ENCODE assay signal across 18 cellular contexts in the genomic region with DNA sequence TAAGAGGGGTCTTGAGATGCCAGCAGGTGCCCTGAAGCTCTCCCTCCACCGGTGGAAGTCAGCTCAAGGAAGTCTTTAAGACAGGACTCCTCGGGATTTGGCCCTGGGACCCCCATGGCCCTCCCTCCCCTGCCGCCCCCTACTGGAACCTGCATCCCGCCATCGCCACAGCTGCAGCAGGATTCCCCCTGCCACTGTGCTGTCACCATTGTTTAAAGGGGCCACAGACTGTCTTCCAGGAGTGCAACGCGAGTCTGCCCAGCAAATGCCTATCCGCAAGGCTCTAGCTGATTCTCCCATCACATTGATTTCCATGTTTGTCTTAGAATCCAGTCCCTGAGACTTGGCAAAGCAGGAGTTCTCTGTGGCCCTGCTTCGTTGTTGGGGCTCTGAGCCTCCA.
A peak's percentile ranks its signal among the peaks of the same experiment; 100 is the strongest.
DNase-seq lines count a peak whose midpoint lies in the region; ATAC-seq and TF ChIP-seq lines count a peak whose summit lies in the region.
"Had no signal": no experiment of that assay in that cellular context is flagged by ENCODE, and none has a peak within 500 bp of the region (broad histone marks: within the 10 kb centered on the region; RNA-seq: fewer than 3 reads in every experiment).

No MANE protein-coding gene starts in this region.

- no peak overlapping the region for H3K18ac ChIP-seq in neuronal stem cell (ENCODE audit: low read length)

- no peak for TF ChIP-seq CTCF in upper lobe of right lung (IDR thresholded peaks at IDR 0.05)

- H2BK12ac ChIP-seq in neuronal stem cell (ENCODE audit: low read length) = no peak overlapping the region

- no peak overlapping the region for H2BK5ac ChIP-seq in neuronal stem cell (ENCODE audit: low read length)

- peak; percentile 56 for DNase-seq in cardiac septum (ENCODE audit: low spot score)
- no peak for DNase-seq in Right ventricle myocardium superior
- no peak for DNase-seq in neuronal stem cell (ENCODE audit: low spot score)
- peak; percentile 30 for DNase-seq in upper lobe of right lung
- DNase-seq in activated T-helper 1 cell treated with anti-CD3 and anti-CD28 coated beads, Interleukin-12 subunit alpha, Interleukin-12 subunit beta, Interleukin-2, Interleukin-4 antibody, amounts not matched to agents 30 ng/mL and 10 ng/mL and 1 ng/mL, durations not matched to agents 14 hours and 24 hours and 36 hours (ENCODE audit: low spot score) = no peak
- DNase-seq: Caco-2; CD4-positive, CD25-positive, alpha-beta regulatory T cell; CD8-positive, alpha-beta T cell; DMS153; DND-41; H9 had no signal

- H3K4me3 Mint-ChIP-seq in activated T-helper 1 cell treated with anti-CD3 and anti-CD28 coated beads, Interleukin-12 subunit alpha, Interleukin-12 subunit beta, Interleukin-2, Interleukin-4 antibody, amounts not matched to agents 30 ng/mL and 10 ng/mL and 1 ng/mL, durations not matched to agents 14 hours and 24 hours and 36 hours = no peak overlapping the region
- H3K4me3 Mint-ChIP-seq: B cell; CD4-positive, CD25-positive, alpha-beta regulatory T cell; CD8-positive, alpha-beta T cell; GM23338; H9 had no signal

- H3K4me1 ChIP-seq in neuronal stem cell (ENCODE audit: control insufficient read depth in 2 of 2, insufficient read depth in 1 of 2, low read depth in 1 of 2, low read length in 2 of 2) (no peaks in the 10 kb centered on the region), upper lobe of right lung (no peaks in the 10 kb centered on the region)
- H3K4me1 ChIP-seq: BLaER1, Caco-2 had no signal

- H3K4me2 ChIP-seq in neuronal stem cell (ENCODE audit: insufficient read depth, low read length, poor library complexity, severe bottlenecking) = no peak overlapping the region
- H3K4me2 ChIP-seq: BLaER1, GM23338 had no signal

- no peak overlapping the region for H2BK15ac ChIP-seq in neuronal stem cell (ENCODE audit: low read length)

- H3K4ac ChIP-seq in neuronal stem cell (ENCODE audit: low read length) = no peak overlapping the region

- H2AK5ac ChIP-seq in neuronal stem cell (ENCODE audit: low read depth, low read length) = no peak overlapping the region

- no peak overlapping the region for H3K9ac ChIP-seq in neuronal stem cell (ENCODE audit: low read depth, low read length, poor library complexity)
- H3K9ac ChIP-seq: BLaER1 had no signal

- H3K27me3 Mint-ChIP-seq in activated T-helper 1 cell treated with anti-CD3 and anti-CD28 coated beads, Interleukin-12 subunit alpha, Interleukin-12 subunit beta, Interleukin-2, Interleukin-4 antibody, amounts not matched to agents 30 ng/mL and 10 ng/mL and 1 ng/mL, durations not matched to agents 14 hours and 24 hours and 36 hours (ENCODE audit: insufficient read depth) = no peaks in the 10 kb centered on the region
- H3K27me3 Mint-ChIP-seq: B cell; CD4-positive, CD25-positive, alpha-beta regulatory T cell had no signal

- no peak overlapping the region for H2AFZ ChIP-seq in neuronal stem cell (ENCODE audit: low read length)
- H2AFZ ChIP-seq: GM23338 had no signal

- H3K27ac Mint-ChIP-seq in activated T-helper 1 cell treated with anti-CD3 and anti-CD28 coated beads, Interleukin-12 subunit alpha, Interleukin-12 subunit beta, Interleukin-2, Interleukin-4 antibody, amounts not matched to agents 30 ng/mL and 10 ng/mL and 1 ng/mL, durations not matched to agents 14 hours and 24 hours and 36 hours = no peak overlapping the region
- H3K27ac Mint-ChIP-seq: B cell; CD4-positive, CD25-positive, alpha-beta regulatory T cell; CD8-positive, alpha-beta T cell; GM23338; H9 had no signal

- H2BK120ac ChIP-seq in neuronal stem cell (ENCODE audit: low read depth, low read length) = no peak overlapping the region

- H3K27ac ChIP-seq in neuronal stem cell (replicated peaks; ENCODE audit: low read length) = no peak overlapping the region
- no peak overlapping the region for H3K27ac ChIP-seq in upper lobe of right lung
- H3K27ac ChIP-seq: 22Rv1, BLaER1, C4-2B had no signal

- H3K36me3 Mint-ChIP-seq in activated T-helper 1 cell treated with anti-CD3 and anti-CD28 coated beads, Interleukin-12 subunit alpha, Interleukin-12 subunit beta, Interleukin-2, Interleukin-4 antibody, amounts not matched to agents 30 ng/mL and 10 ng/mL and 1 ng/mL, durations not matched to agents 14 hours and 24 hours and 36 hours (ENCODE audit: low read depth) = no peaks in the 10 kb centered on the region
- H3K36me3 Mint-ChIP-seq: CD8-positive, alpha-beta T cell had no signal

- no peak overlapping the region for H3K14ac ChIP-seq in neuronal stem cell (ENCODE audit: low read length)

- H3K4me3 ChIP-seq in neuronal stem cell (ENCODE audit: low read length in 2 of 2) (no peak overlapping the region), upper lobe of right lung (no peak overlapping the region)
- H3K4me3 ChIP-seq: BLaER1, GM23338 had no signal

- H3K23ac ChIP-seq in neuronal stem cell (ENCODE audit: low read depth, low read length, poor library complexity) = no peak overlapping the region

- no peaks in the 10 kb centered on the region for H3K79me1 ChIP-seq in neuronal stem cell (ENCODE audit: low read depth, low read length)

- WGBS in neuronal stem cell (ENCODE audit: extremely low coverage in 2 of 2, insufficient read length in 2 of 2, insufficient replicate concordance in 1 of 2), 2 donors = no CpG with 5 or more reads among the region's 9 CpGs

- H3K9me3 ChIP-seq in neuronal stem cell (replicated peaks in 1 of 2; ENCODE audit: control insufficient read depth in 2 of 2, insufficient read depth in 1 of 2, low read depth in 1 of 2, low read length in 2 of 2) = peaks cover 0 to 14% of the 10 kb centered on the region in 2 donors
- H3K9me3 ChIP-seq in upper lobe of right lung = no peaks in the 10 kb centered on the region
- H3K9me3 ChIP-seq: Caco-2 had no signal

- H4K91ac ChIP-seq in neuronal stem cell (ENCODE audit: low read depth, low read length, poor library complexity) = no peak overlapping the region

- intact Hi-C loops in cardiac septum (cut with DNase I) = no loop called here
- intact Hi-C loops in Right ventricle myocardium superior (cut with DNase I) = no loop called here
- intact Hi-C loops in upper lobe of right lung (cut with DNase I) = no loop called here
- intact Hi-C loops in activated T-helper 1 cell treated with anti-CD3 and anti-CD28 coated beads, Interleukin-12 subunit alpha, Interleukin-12 subunit beta, Interleukin-2, Interleukin-4 antibody, amounts not matched to agents 30 ng/mL and 10 ng/mL and 1 ng/mL, durations not matched to agents 14 hours and 24 hours and 36 hours (cut with micrococcal nuclease) = no loop called here

- peak overlapping the region; percentile 48 for H4K8ac ChIP-seq in neuronal stem cell (ENCODE audit: low read depth, low read length)

- ATAC-seq in Right ventricle myocardium superior (ENCODE audit: poor library complexity) = no peak
- no peak for ATAC-seq in upper lobe of right lung
- ATAC-seq in HG02759 (IDR thresholded peaks at IDR 0.05; ENCODE audit: unreplicated experiment) = no peak
- ATAC-seq: CD8-positive, alpha-beta T cell; GM23338; HCT116 had no signal

- H3K27me3 ChIP-seq in neuronal stem cell (ENCODE audit: control insufficient read depth in 3 of 3, insufficient read depth in 3 of 3, low read depth in 1 of 3, low read length in 3 of 3) (no peaks in the 10 kb centered on the region), upper lobe of right lung (no peaks in the 10 kb centered on the region)
- H3K27me3 ChIP-seq: BLaER1 had no signal

- H3K4me1 Mint-ChIP-seq in activated T-helper 1 cell treated with anti-CD3 and anti-CD28 coated beads, Interleukin-12 subunit alpha, Interleukin-12 subunit beta, Interleukin-2, Interleukin-4 antibody, amounts not matched to agents 30 ng/mL and 10 ng/mL and 1 ng/mL, durations not matched to agents 14 hours and 24 hours and 36 hours (ENCODE audit: low read depth) = no peaks in the 10 kb centered on the region
- H3K4me1 Mint-ChIP-seq: B cell; CD4-positive, CD25-positive, alpha-beta regulatory T cell; GM23338; H9 had no signal

- peaks cover 49% of the 10 kb centered on the region for H3K9me3 Mint-ChIP-seq in activated T-helper 1 cell treated with anti-CD3 and anti-CD28 coated beads, Interleukin-12 subunit alpha, Interleukin-12 subunit beta, Interleukin-2, Interleukin-4 antibody, amounts not matched to agents 30 ng/mL and 10 ng/mL and 1 ng/mL, durations not matched to agents 14 hours and 24 hours and 36 hours

- H3K36me3 ChIP-seq in neuronal stem cell (replicated peaks in 1 of 2; ENCODE audit: control insufficient read depth in 2 of 2, insufficient read depth in 2 of 2, low read length in 2 of 2) (no peaks in the 10 kb centered on the region), upper lobe of right lung (no peaks in the 10 kb centered on the region)
- H3K36me3 ChIP-seq: BLaER1 had no signal

Comparison
In these comparisons a context has a peak if more than half of its experiments do, and no peak if none do; other contexts are left out.
1. DNase-seq: peak in cardiac septum (single experiment) and upper lobe of right lung (single experiment); none in Right ventricle myocardium superior (single experiment), neuronal stem cell (single experiment) and activated T-helper 1 cell treated with anti-CD3 and anti-CD28 coated beads, Interleukin-12 subunit alpha, Interleukin-12 subunit beta, Interleukin-2, Interleukin-4 antibody, amounts not matched to agents 30 ng/mL and 10 ng/mL and 1 ng/mL, durations not matched to agents 14 hours and 24 hours and 36 hours (single experiment).